Comparison of ENCODE assay signal across 8 cellular contexts in the genomic region with DNA sequence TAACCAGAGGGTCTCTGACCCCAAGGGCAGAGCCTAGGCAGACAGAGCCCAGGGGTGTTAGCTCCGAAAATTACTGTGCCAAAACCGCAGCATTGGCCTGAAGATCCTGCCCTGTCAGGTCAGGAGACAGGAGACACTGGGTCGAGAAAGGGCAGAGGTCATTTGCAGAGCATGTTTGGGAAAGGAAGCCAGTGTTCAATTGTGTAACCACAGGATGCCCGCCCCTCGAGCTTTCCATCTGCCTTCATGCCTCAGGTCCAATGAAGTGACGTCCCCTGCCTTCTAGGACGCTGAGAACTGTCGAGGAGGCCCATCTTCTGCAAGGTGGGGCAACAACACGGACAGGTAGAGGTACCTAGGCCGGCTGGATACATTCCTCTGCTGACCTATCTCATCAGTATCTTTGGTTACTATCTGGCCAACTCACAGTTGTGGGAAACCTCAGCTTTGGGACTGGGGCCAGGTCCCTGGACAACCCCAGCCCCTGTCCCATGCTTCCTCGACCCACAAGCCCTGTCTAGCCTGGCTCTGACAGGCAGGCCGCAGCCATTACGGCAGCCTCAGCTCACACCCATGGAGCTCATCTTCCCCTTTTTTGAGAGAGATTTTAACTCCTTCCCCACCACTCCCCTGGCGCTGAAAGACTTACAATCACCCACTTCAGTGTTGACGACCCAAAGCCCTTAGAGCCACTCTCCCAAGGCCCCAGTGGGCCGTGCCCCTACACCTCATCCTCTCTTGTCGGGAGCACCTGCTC. TPM values are rescaled to one million over a fixed set of nuclear protein-coding genes. Genes with fewer than 3 reads are reported as not detected.
DNase-seq lines count a peak whose midpoint lies in the region; ATAC-seq and TF ChIP-seq lines count a peak whose summit lies in the region.

No MANE protein-coding gene starts in this region.

- no peaks in the 10 kb centered on the region for H3K27me3 Mint-ChIP-seq in activated CD8-positive, alpha-beta memory T cell treated with anti-CD3 and anti-CD28 coated beads, Interleukin-2, amount 10 ng/mL, durations not matched to agents 7 days and 5 days
- no peaks in the 10 kb centered on the region for H3K27me3 Mint-ChIP-seq in naive thymus-derived CD8-positive, alpha-beta T cell

- peaks cover 41% of the 10 kb centered on the region for H3K4me1 Mint-ChIP-seq in activated CD8-positive, alpha-beta memory T cell treated with anti-CD3 and anti-CD28 coated beads, Interleukin-2, amount 10 ng/mL, durations not matched to agents 7 days and 5 days
- peaks cover 13 to 56% (median 40%) of the 10 kb centered on the region in 4 donors for H3K4me1 Mint-ChIP-seq in naive thymus-derived CD8-positive, alpha-beta T cell

- H3K9me3 Mint-ChIP-seq in activated CD8-positive, alpha-beta memory T cell treated with anti-CD3 and anti-CD28 coated beads, Interleukin-2, amount 10 ng/mL, durations not matched to agents 7 days and 5 days (ENCODE audit: low read depth): no peaks in the 10 kb centered on the region
- no peaks in the 10 kb centered on the region for H3K9me3 Mint-ChIP-seq in naive thymus-derived CD8-positive, alpha-beta T cell

- peak; percentile 9 for ATAC-seq in activated CD8-positive, alpha-beta memory T cell treated with anti-CD3 and anti-CD28 coated beads, Interleukin-2, amount 10 ng/mL, durations not matched to agents 7 days and 5 days
- peak; percentile 24 for ATAC-seq in HG03095 (IDR thresholded peaks at IDR 0.05; ENCODE audit: unreplicated experiment)
- ATAC-seq in naive thymus-derived CD8-positive, alpha-beta T cell: peak; percentile 24 to 40

- DNase-seq in activated CD8-positive, alpha-beta memory T cell treated with anti-CD3 and anti-CD28 coated beads, Interleukin-2, amount 10 ng/mL, durations not matched to agents 7 days and 5 days: no peak
- DNase-seq in activated CD8-positive, alpha-beta memory T cell treated with anti-CD3 and anti-CD28 coated beads, Interleukin-2, amount 50 U/mL, for 48 hours: no peak
- peak; percentile 11 for DNase-seq in SW480 (ENCODE audit: low spot score)
- DNase-seq in erythroblast (lab: John Stamatoyannopoulos, UW): peak; percentile 24 to 32
- DNase-seq in naive thymus-derived CD8-positive, alpha-beta T cell: peak in 2 of 10 donors; percentile 28 to 32
- DNase-seq in NCI-H510A treated with DMSO at 0.1 percent for 48 hours (lab: John Stamatoyannopoulos, UW): no peak
- DNase-seq in effector CD8-positive, alpha-beta T cell (lab: John Stamatoyannopoulos, UW): no peak

- CTCF ChIA-PET in activated CD8-positive, alpha-beta memory T cell treated with anti-CD3 and anti-CD28 coated beads, Interleukin-2, amount 10 ng/mL, durations not matched to agents 7 days and 5 days (lab: Charles Lee): interaction anchor here (1.0 to 4.4 kb wide), 9 partner anchors 9 to 171 kb away, joined by 3 to 30 read pairs (median 8); a partner anchor contains a TSS

- peak overlapping the region; percentile 85 for H3K4me3 Mint-ChIP-seq in activated CD8-positive, alpha-beta memory T cell treated with anti-CD3 and anti-CD28 coated beads, Interleukin-2, amount 10 ng/mL, durations not matched to agents 7 days and 5 days
- peak overlapping the region; percentile 91 to 99 (median 94) for H3K4me3 Mint-ChIP-seq in naive thymus-derived CD8-positive, alpha-beta T cell

- H3K27ac Mint-ChIP-seq in activated CD8-positive, alpha-beta memory T cell treated with anti-CD3 and anti-CD28 coated beads, Interleukin-2, amount 10 ng/mL, durations not matched to agents 7 days and 5 days: peak overlapping the region; percentile 89
- H3K27ac Mint-ChIP-seq in naive thymus-derived CD8-positive, alpha-beta T cell: peak overlapping the region; percentile 81 to 97 (median 92)

- TF ChIP-seq POLR2A in erythroblast (IDR thresholded peaks at IDR 0.05; ENCODE audit: low read length): no peak

- peaks cover 8% of the 10 kb centered on the region for H3K36me3 Mint-ChIP-seq in activated CD8-positive, alpha-beta memory T cell treated with anti-CD3 and anti-CD28 coated beads, Interleukin-2, amount 10 ng/mL, durations not matched to agents 7 days and 5 days
- peaks cover 0 to 20% (median 0%) of the 10 kb centered on the region in 3 donors for H3K36me3 Mint-ChIP-seq in naive thymus-derived CD8-positive, alpha-beta T cell

- POLR2A ChIA-PET in naive thymus-derived CD8-positive, alpha-beta T cell (lab: Charles Lee): interaction anchor here (1.8 to 6.3 kb wide), 2 partner anchors 13 to 17 kb away, joined by 5 to 55 read pairs; a partner anchor contains a TSS

RNA-seq across cellular contexts. Expression of a gene that starts 1.3 kb away (rescaled TPM):
- total RNA-seq in activated CD8-positive, alpha-beta memory T cell treated with anti-CD3 and anti-CD28 coated beads, Interleukin-2, amount 10 ng/mL, durations not matched to agents 7 days and 5 days: 10 to 100 TPM; 50.0 to 68.9 TPM
- total RNA-seq in naive thymus-derived CD8-positive, alpha-beta T cell: 10 to 100 TPM; 43.3 to 50.0 TPM
- 1 to 10 TPM; 4.9 to 6.4 (median 5.6) TPM for polyA plus RNA-seq in naive thymus-derived CD8-positive, alpha-beta T cell

RNA-seq across cellular contexts. Expression of a gene that starts 17.2 kb away (rescaled TPM):
- total RNA-seq in activated CD8-positive, alpha-beta memory T cell treated with anti-CD3 and anti-CD28 coated beads, Interleukin-2, amount 10 ng/mL, durations not matched to agents 7 days and 5 days: 100 to 1,000 TPM; 228 to 410 TPM
- total RNA-seq in naive thymus-derived CD8-positive, alpha-beta T cell: 10 to 100 TPM; 35.9 to 37.4 TPM
- 10 to 100 TPM; 37.7 to 44.4 (median 39.1) TPM for polyA plus RNA-seq in naive thymus-derived CD8-positive, alpha-beta T cell

RNA-seq across cellular contexts. Expression of a gene that starts 20.5 kb away (rescaled TPM):
- not detected for total RNA-seq in activated CD8-positive, alpha-beta memory T cell treated with anti-CD3 and anti-CD28 coated beads, Interleukin-2, amount 10 ng/mL, durations not matched to agents 7 days and 5 days
- not detected for total RNA-seq in naive thymus-derived CD8-positive, alpha-beta T cell
- under 1 TPM in 2 of 3 donors, not detected in 1; 0.02 to 0.19 TPM for polyA plus RNA-seq in naive thymus-derived CD8-positive, alpha-beta T cell

RNA-seq across cellular contexts. Expression of a gene that starts 50.4 kb away (rescaled TPM):
- total RNA-seq in activated CD8-positive, alpha-beta memory T cell treated with anti-CD3 and anti-CD28 coated beads, Interleukin-2, amount 10 ng/mL, durations not matched to agents 7 days and 5 days: under 1 TPM in 1 of 2 experiments, not detected in 1; 0.26 TPM
- under 1 TPM; 0.25 to 0.47 TPM for total RNA-seq in naive thymus-derived CD8-positive, alpha-beta T cell
- polyA plus RNA-seq in naive thymus-derived CD8-positive, alpha-beta T cell: 1 to 10 TPM in 1 of 3 donors, not detected in 2; 6.2 TPM

Comparison
In these comparisons a context has a peak if more than half of its experiments do, and no peak if none do; other contexts are left out.
1. DNase-seq: peak in SW480 (single experiment) and erythroblast (2 of 2); none in activated CD8-positive, alpha-beta memory T cell treated with anti-CD3 and anti-CD28 coated beads, Interleukin-2, amount 10 ng/mL, durations not matched to agents 7 days and 5 days (single experiment), activated CD8-positive, alpha-beta memory T cell treated with anti-CD3 and anti-CD28 coated beads, Interleukin-2, amount 50 U/mL, for 48 hours (single experiment), NCI-H510A treated with DMSO at 0.1 percent for 48 hours (single experiment) and effector CD8-positive, alpha-beta T cell (single experiment).
2. RNA of a gene that starts 17.2 kb away (total RNA-seq): 228 to 410 TPM in activated CD8-positive, alpha-beta memory T cell treated with anti-CD3 and anti-CD28 coated beads, Interleukin-2, amount 10 ng/mL, durations not matched to agents 7 days and 5 days; 35.9 to 37.4 TPM in naive thymus-derived CD8-positive, alpha-beta T cell; every median in the first group is over 4 times any median in the second.
3. Peak in every context shown above with its lines, with median percentiles within 50 percentile points of each other: ATAC-seq.